Comparison of ENCODE assay signal across 1 cellular context in genomic region chr1:39469150-39469549, GRCh38.
TF ChIP-seq lines count a peak whose summit lies in the region.

No MANE protein-coding gene starts in this region.

TF ChIP-seq in K562, 482 proteins besides CTCF, POLR2A, EP300 and RAD21:
- TF ChIP-seq NCOA4 (IDR thresholded peaks at IDR 0.05; ENCODE audit: partially characterized antibody) = no peak
- TF ChIP-seq RBM15 (IDR thresholded peaks at IDR 0.05; ENCODE audit: insufficient read depth, low read length) = no peak
- TF ChIP-seq E2F8 (IDR thresholded peaks at IDR 0.05; ENCODE audit: low read depth, partially characterized antibody) = no peak
- TF ChIP-seq CBX5 (IDR thresholded peaks at IDR 0.05; ENCODE audit: borderline replicate concordance, low read depth) = no peak
- no peak for TF ChIP-seq SMAD1 (IDR thresholded peaks at IDR 0.05; ENCODE audit: low read depth, low read length, partially characterized antibody)
